Comparison of ENCODE assay signal across 12 cellular contexts in genomic region chr6:170347091-170347490, GRCh38. TPM values are rescaled to one million over a fixed set of nuclear protein-coding genes. Genes with fewer than 3 reads are reported as not detected.
DNase-seq lines count a peak whose midpoint lies in the region; ATAC-seq and TF ChIP-seq lines count a peak whose summit lies in the region.
"Had no signal": no experiment of that assay in that cellular context is flagged by ENCODE, and none has a peak within 500 bp of the region (broad histone marks: within the 10 kb centered on the region; RNA-seq: fewer than 3 reads in every experiment).

No MANE protein-coding gene starts in this region.

- no peaks in the 10 kb centered on the region for H3K9me2 ChIP-seq in PC-3 (replicated peaks; ENCODE audit: low read length)

- POLR2A ChIA-PET in PC-3 (lab: Charles Lee; ENCODE audit: unreplicated experiment), result no interaction called here

- no peak overlapping the region for H3K4me3 Mint-ChIP-seq in mesothelial cell of epicardium

- H4K20me1 ChIP-seq in PC-3 (ENCODE audit: low read length), result 0 out of 2 replicates have a peak, but pooled peaks cover 5% of the 10 kb centered on the region

- BruUV-seq in PC-3 (replicated peaks; lab: Mats Ljungman, UMichigan), result no TSS peak

- peaks cover 40 to 53% of the 10 kb centered on the region in 2 donors for H3K36me3 Mint-ChIP-seq in activated naive CD4-positive, alpha-beta T cell treated with anti-CD3 and anti-CD28 coated beads, Interleukin-2, amount 50 U/mL, for 72 hours
- peaks cover 58% of the 10 kb centered on the region for H3K36me3 Mint-ChIP-seq in mesothelial cell of epicardium

- H2AFZ ChIP-seq in PC-3 (ENCODE audit: low read length), result no peak overlapping the region

- H3K27ac ChIP-seq in PC-3 (ENCODE audit: low read length), result no peak overlapping the region
- H3K27ac ChIP-seq: BLaER1 had no signal

- CTCF ChIA-PET in PC-3 (lab: Charles Lee), result no interaction called here

- H3K4me1 Mint-ChIP-seq in mesothelial cell of epicardium, result peaks cover 2% of the 10 kb centered on the region

- no peak overlapping the region for H3K4me3 ChIP-seq in PC-3 (ENCODE audit: low read length)
- H3K4me3 ChIP-seq: BLaER1 had no signal

- H3K9ac ChIP-seq in PC-3 (ENCODE audit: low read length), result no peak overlapping the region
- H3K9ac ChIP-seq: BLaER1 had no signal

- TF ChIP-seq CTCF in PC-3 (conservative IDR thresholded peaks at IDR 0.05; ENCODE audit: low read depth, low read length) (no peak), mesothelial cell of epicardium (IDR thresholded peaks at IDR 0.05; ENCODE audit: unreplicated experiment) (no peak)

- intact Hi-C loops in PC-3 (cut with micrococcal nuclease), result no loop called here

- ATAC-seq in activated naive CD4-positive, alpha-beta T cell treated with anti-CD3 and anti-CD28 coated beads, Interleukin-2, amount 50 U/mL, for 72 hours, result peak; percentile 34 to 81
- peak; percentile 65 for ATAC-seq in HG02763 (IDR thresholded peaks at IDR 0.05; ENCODE audit: unreplicated experiment)
- no peak for ATAC-seq in PC-3
- peak; percentile 50 for ATAC-seq in stimulated activated naive CD8-positive, alpha-beta T cell treated with anti-CD3 and anti-CD28 coated beads, Interleukin-15, Interleukin-2, amounts not matched to agents 100 U/mL and 50 U/mL, for 24 hours
- ATAC-seq: Right ventricle myocardium inferior had no signal

- no peaks in the 10 kb centered on the region for H3K9me3 ChIP-seq in PC-3 (ENCODE audit: low read length)

- H3K4me1 ChIP-seq in PC-3 (ENCODE audit: insufficient read depth, low read length), result peaks cover 12% of the 10 kb centered on the region

- H3F3A ChIP-seq in PC-3 (ENCODE audit: low read length, unreplicated experiment), result no peaks in the 10 kb centered on the region

- no peak overlapping the region for H3K4me2 ChIP-seq in PC-3 (ENCODE audit: low read length)
- H3K4me2 ChIP-seq: BLaER1 had no signal

- DNase-seq in activated naive CD4-positive, alpha-beta T cell treated with anti-CD3 and anti-CD28 coated beads, Interleukin-2, amount 50 U/mL, for 72 hours (ENCODE audit: low spot score in 2 of 2), result peak in 1 of 2 donors; percentile 23
- DNase-seq in activated naive CD4-positive, alpha-beta T cell treated with Interleukin-2 at 50 U/mL for 16 hours, result no peak
- DNase-seq in PC-3 (peak; percentile 11), retina (no peak), NOMO-1 treated with dmso at 0.1 percent for 144 hours (lab: John Stamatoyannopoulos, UW; ENCODE audit: unreplicated experiment) (no peak), mesothelial cell of epicardium (ENCODE audit: low spot score in 2 of 2, unreplicated experiment in 2 of 2) (no peak)
- DNase-seq in stimulated activated naive CD8-positive, alpha-beta T cell treated with anti-CD3 and anti-CD28 coated beads, Interleukin-15, Interleukin-2, amounts not matched to agents 100 U/mL and 50 U/mL, for 24 hours, result no peak
- DNase-seq: activated CD4-positive, alpha-beta T cell treated with anti-CD3 and anti-CD28 coated beads, Interleukin-2, amount 50 U/mL, for 48 hours; NCI-H1694 treated with DMSO at 0.1 percent for 48 hours had no signal

- H3K36me3 ChIP-seq in PC-3 (ENCODE audit: low read depth, low read length), result peaks cover 20% of the 10 kb centered on the region

- H3K9me3 Mint-ChIP-seq in activated naive CD4-positive, alpha-beta T cell treated with anti-CD3 and anti-CD28 coated beads, Interleukin-2, amount 50 U/mL, for 72 hours, result peaks cover 10 to 17% of the 10 kb centered on the region in 2 donors
- H3K9me3 Mint-ChIP-seq in mesothelial cell of epicardium, result peaks cover 22% of the 10 kb centered on the region

- H3K27ac Mint-ChIP-seq in activated naive CD4-positive, alpha-beta T cell treated with anti-CD3 and anti-CD28 coated beads, Interleukin-2, amount 50 U/mL, for 72 hours, result peak overlapping the region; percentile 52 to 95
- no peak overlapping the region for H3K27ac Mint-ChIP-seq in mesothelial cell of epicardium

- H3K79me2 ChIP-seq in PC-3 (ENCODE audit: low read length), result no peaks in the 10 kb centered on the region

- no peaks in the 10 kb centered on the region for H3K27me3 Mint-ChIP-seq in mesothelial cell of epicardium (ENCODE audit: low read depth)

- no peaks in the 10 kb centered on the region for H3K27me3 ChIP-seq in PC-3 (ENCODE audit: low read length)
- H3K27me3 ChIP-seq: BLaER1 had no signal

RNA-seq across cellular contexts. Expression of gene FAM120B, which starts 40.5 kb away (rescaled TPM):
- total RNA-seq in activated naive CD4-positive, alpha-beta T cell treated with anti-CD3 and anti-CD28 coated beads, Interleukin-2, amount 50 U/mL, for 72 hours, result 10 to 100 TPM; 14.1 to 25.9 TPM
- total RNA-seq in PC-3 (2014; rRNA removed) (8.7 and 11.5 TPM in 2 replicates), mesothelial cell of epicardium (43.3 to 44.6 TPM (median 44.1 TPM) in 3 replicates)

RNA-seq across cellular contexts. Expression of gene DLL1, which starts 56.2 kb away (rescaled TPM):
- total RNA-seq in activated naive CD4-positive, alpha-beta T cell treated with anti-CD3 and anti-CD28 coated beads, Interleukin-2, amount 50 U/mL, for 72 hours, result 1 to 10 TPM; 1.1 to 2.6 TPM
- total RNA-seq in PC-3 (2014; rRNA removed), result 0.84 and 1.2 TPM in 2 replicates
- total RNA-seq in mesothelial cell of epicardium, result 2.6 to 4.8 TPM (median 3.6 TPM) in 3 replicates
